In genomic region chr2:43950383-43951008, GRCh38 we compare ENCODE assay signal across 8 cellular contexts. TPM values are rescaled to one million over a fixed set of nuclear protein-coding genes. Genes with fewer than 3 reads are reported as not detected.
DNase-seq lines count a peak whose midpoint lies in the region; ATAC-seq and TF ChIP-seq lines count a peak whose summit lies in the region.

No MANE protein-coding gene starts in this region.

- 67 to 76% methylated on average over 8 of the region's 8 CpGs for WGBS in sigmoid colon, 2 donors

- H3K4me3 ChIP-seq in BE2C (ENCODE audit: low read depth, low read length) (no peak overlapping the region), epithelial cell of proximal tubule (ENCODE audit: low read depth, low read length) (no peak overlapping the region), sigmoid colon (no peak overlapping the region)

- peaks cover 9% of the 10 kb centered on the region for H3K27me3 Mint-ChIP-seq in progenitor cell of endocrine pancreas

- H3K4me3 Mint-ChIP-seq in progenitor cell of endocrine pancreas (ENCODE audit: low read depth), result no peak overlapping the region

- no peaks in the 10 kb centered on the region for H3K9me3 Mint-ChIP-seq in progenitor cell of endocrine pancreas (ENCODE audit: low read depth)
- H3K9me3 Mint-ChIP-seq in activated naive CD4-positive, alpha-beta T cell treated with anti-CD3 and anti-CD28 coated beads, Interleukin-2, amount 50 U/mL, for 72 hours, result no peaks in the 10 kb centered on the region

- DNase-seq in BE2C, result peak; percentile 26
- peak; percentile 51 for DNase-seq in OCI-M1 (lab: John Stamatoyannopoulos, UW)
- no peak for DNase-seq in epithelial cell of proximal tubule (ENCODE audit: low read depth)
- no peak for DNase-seq in progenitor cell of endocrine pancreas (ENCODE audit: low spot score, unreplicated experiment)
- DNase-seq in sigmoid colon, result no peak
- DNase-seq in NK-92 (lab: John Stamatoyannopoulos, UW; ENCODE audit: unreplicated experiment), result no peak
- DNase-seq in activated naive CD4-positive, alpha-beta T cell treated with anti-CD3 and anti-CD28 coated beads, Interleukin-2, amount 50 U/mL, for 72 hours (ENCODE audit: low spot score in 2 of 2), result no peak

- peaks cover 92% of the 10 kb centered on the region for H3K36me3 ChIP-seq in BE2C
- H3K36me3 ChIP-seq in sigmoid colon, result peaks cover 0 to 93% (median 18%) of the 10 kb centered on the region in 4 donors

- no peak for TF ChIP-seq POLR2A in sigmoid colon (IDR thresholded peaks at IDR 0.05)

- H3K27ac Mint-ChIP-seq in progenitor cell of endocrine pancreas, result no peak overlapping the region
- H3K27ac Mint-ChIP-seq in activated naive CD4-positive, alpha-beta T cell treated with anti-CD3 and anti-CD28 coated beads, Interleukin-2, amount 50 U/mL, for 72 hours, result no peak overlapping the region

- H3K4me1 ChIP-seq in BE2C (no peaks in the 10 kb centered on the region; the same call in 1 of the 2 replicates), sigmoid colon (no peaks in the 10 kb centered on the region)

- H3K9me3 ChIP-seq in BE2C (no peaks in the 10 kb centered on the region), sigmoid colon (no peaks in the 10 kb centered on the region)

- H3K4me1 Mint-ChIP-seq in progenitor cell of endocrine pancreas (ENCODE audit: low read depth), result peaks cover 14% of the 10 kb centered on the region

- H3K27me3 ChIP-seq in BE2C, result no peaks in the 10 kb centered on the region
- H3K27me3 ChIP-seq in sigmoid colon, result no peaks in the 10 kb centered on the region

- peaks cover 51% of the 10 kb centered on the region for H3K36me3 Mint-ChIP-seq in progenitor cell of endocrine pancreas (ENCODE audit: insufficient read depth)
- peaks cover 0 to 25% of the 10 kb centered on the region in 2 donors for H3K36me3 Mint-ChIP-seq in activated naive CD4-positive, alpha-beta T cell treated with anti-CD3 and anti-CD28 coated beads, Interleukin-2, amount 50 U/mL, for 72 hours

- no peak for ATAC-seq in activated naive CD4-positive, alpha-beta T cell treated with anti-CD3 and anti-CD28 coated beads, Interleukin-2, amount 50 U/mL, for 72 hours

- no peak overlapping the region for H3K27ac ChIP-seq in sigmoid colon

- TF ChIP-seq CTCF in BE2C (IDR thresholded peaks at IDR 0.05; ENCODE audit: low read depth, low read length) (peak; percentile 55), GM12872 (IDR thresholded peaks at IDR 0.05; ENCODE audit: insufficient read depth, low read depth, low read length) (0 out of 3 replicates have a peak, but pooled peaks have one; percentile 11), epithelial cell of proximal tubule (conservative IDR thresholded peaks at IDR 0.05; ENCODE audit: low read depth, low read length) (peak; percentile 50), progenitor cell of endocrine pancreas (IDR thresholded peaks at IDR 0.05; ENCODE audit: unreplicated experiment) (peak; percentile 63), sigmoid colon (IDR thresholded peaks at IDR 0.05) (peak in 1 of 4 experiments; percentile 34)

- TF ChIP-seq EP300 in sigmoid colon (IDR thresholded peaks at IDR 0.05), result no peak

- intact Hi-C loops in sigmoid colon (cut with DNase I), result no loop called here

RNA-seq across cellular contexts. Expression of gene LRPPRC, which starts 45.3 kb away (rescaled TPM):
- polyA plus RNA-seq in BE2C (2012; ENCODE audit: insufficient read depth, insufficient read length, low read depth), result 145 TPM
- total RNA-seq in epithelial cell of proximal tubule, result 57.5 and 64.4 TPM in 2 replicates
- total RNA-seq in progenitor cell of endocrine pancreas, result 105 and 114 TPM in 2 replicates
- total RNA-seq in sigmoid colon, result 10 to 100 TPM; 49.7 to 65.7 (median 55.8) TPM
- 10 to 100 TPM; 22.2 to 48.8 (median 24.0) TPM for polyA plus RNA-seq in sigmoid colon
- 100 to 1,000 TPM; 180 to 188 TPM for total RNA-seq in activated naive CD4-positive, alpha-beta T cell treated with anti-CD3 and anti-CD28 coated beads, Interleukin-2, amount 50 U/mL, for 72 hours

Comparison
In these comparisons a context has a peak if more than half of its experiments do, and no peak if none do; other contexts are left out.
1. DNase-seq: peak in BE2C (single experiment) and OCI-M1 (single experiment); none in epithelial cell of proximal tubule (single experiment), progenitor cell of endocrine pancreas (single experiment), sigmoid colon (single experiment), NK-92 (single experiment) and activated naive CD4-positive, alpha-beta T cell treated with anti-CD3 and anti-CD28 coated beads, Interleukin-2, amount 50 U/mL, for 72 hours (0 of 2).